In the genomic region with DNA sequence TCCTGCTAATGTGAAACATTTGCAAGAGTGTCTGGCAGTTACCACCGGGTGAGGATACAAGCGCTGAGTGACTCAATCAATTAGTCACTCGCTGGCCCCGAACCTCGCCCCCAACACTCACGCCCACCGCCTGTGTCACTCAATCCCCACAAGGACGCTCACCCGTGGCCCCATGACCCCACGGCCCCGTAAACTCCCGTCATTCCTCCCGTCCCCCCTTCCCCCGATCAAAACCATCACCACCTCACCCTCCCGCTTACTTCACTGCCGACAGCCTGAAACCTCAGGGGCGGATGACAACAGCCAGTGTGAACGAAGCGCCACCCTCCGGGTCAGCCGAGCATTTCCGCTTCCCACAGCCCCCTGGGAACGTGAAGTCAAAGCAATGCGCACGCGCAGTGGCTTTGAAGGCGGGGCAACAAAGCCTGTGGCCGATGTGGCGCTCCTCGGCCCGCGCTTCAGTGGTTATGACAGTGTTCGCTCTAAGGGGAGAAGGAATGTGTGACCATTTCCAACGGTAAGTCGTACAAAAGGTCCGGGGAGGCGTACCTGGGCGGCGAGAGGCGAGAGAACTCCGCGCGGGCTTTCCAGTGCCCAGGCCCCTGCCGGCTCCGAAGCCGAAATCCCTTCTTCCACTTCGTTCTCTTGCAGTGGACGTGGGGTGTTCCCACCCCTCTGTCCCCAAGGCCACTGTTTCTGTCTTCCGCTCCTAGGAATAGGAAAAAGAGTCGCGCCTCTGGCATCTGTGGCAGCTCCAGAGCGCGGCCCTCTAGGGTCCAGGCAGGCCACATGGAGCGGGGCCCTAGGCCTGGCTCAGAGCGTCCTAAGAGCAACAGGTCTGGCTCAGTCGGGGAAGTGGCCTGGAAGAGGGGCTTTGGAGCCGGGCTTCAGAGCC, we compare ENCODE assay signal across 1 cellular context.
TF ChIP-seq lines count a peak whose summit lies in the region.

A gene (minus strand): TSS at position 311 of the 895 bp plus-strand sequence. CDS start 3,334 bp downstream, outside the sequence.

TF ChIP-seq in HepG2, 621 proteins besides CTCF, POLR2A, EP300 and RAD21 (continued from another document and continues in another):
- TF ChIP-seq MBD4 (IDR thresholded peaks at IDR 0.05; ENCODE audit: borderline replicate concordance, low read length) (no peak), MED1 (CRISPR knock-in tag; IDR thresholded peaks at IDR 0.05) (no peak), TGIF2 (CRISPR knock-in tag; IDR thresholded peaks at IDR 0.05) (peak; percentile 43; the same call in 1 of the 2 replicates), TAF1 (CRISPR knock-in tag; IDR thresholded peaks at IDR 0.05) (peak; percentile 65; the same call in 1 of the 2 replicates), SALL1 (CRISPR knock-in tag; IDR thresholded peaks at IDR 0.05) (peak; percentile 67), ZNF33B (CRISPR knock-in tag; IDR thresholded peaks at IDR 0.05) (no peak), ZNF101 (CRISPR knock-in tag; IDR thresholded peaks at IDR 0.05; ENCODE audit: borderline replicate concordance, low read depth) (no peak), ZNF572 (CRISPR knock-in tag; IDR thresholded peaks at IDR 0.05) (no peak), SRF (IDR thresholded peaks at IDR 0.05; ENCODE audit: low read depth, low read length) (no peak), TAF15 (IDR thresholded peaks at IDR 0.05; ENCODE audit: low read depth, low read length, poor library complexity, severe bottlenecking) (no peak), NCOA1 (CRISPR knock-in tag; IDR thresholded peaks at IDR 0.05) (no peak), ZNF121 (CRISPR knock-in tag; IDR thresholded peaks at IDR 0.05) (no peak), ZNF879 (CRISPR knock-in tag; IDR thresholded peaks at IDR 0.05) (0 out of 2 replicates have a peak, but pooled peaks have one; percentile 46), ZBTB38 (CRISPR knock-in tag; IDR thresholded peaks at IDR 0.05) (no peak), HHEX (CRISPR knock-in tag; IDR thresholded peaks at IDR 0.05) (no peak), KAT8 (CRISPR knock-in tag; IDR thresholded peaks at IDR 0.05) (peak; percentile 74), POLR2AphosphoS2 (IDR thresholded peaks at IDR 0.05; ENCODE audit: low read depth, low read length) (no peak), PRMT3 (CRISPR knock-in tag; IDR thresholded peaks at IDR 0.05; ENCODE audit: borderline replicate concordance, low read depth) (no peak), SNAI1 (CRISPR knock-in tag; IDR thresholded peaks at IDR 0.05; ENCODE audit: borderline replicate concordance) (no peak), SALL2 (CRISPR knock-in tag; IDR thresholded peaks at IDR 0.05) (0 out of 2 replicates have a peak, but pooled peaks have one; percentile 20), ZNF235 (CRISPR knock-in tag; IDR thresholded peaks at IDR 0.05; ENCODE audit: borderline replicate concordance) (0 out of 2 replicates have a peak, but pooled peaks have one; percentile 3), ARNTL (CRISPR knock-in tag; IDR thresholded peaks at IDR 0.05) (no peak), ZNF510 (CRISPR knock-in tag; IDR thresholded peaks at IDR 0.05; ENCODE audit: low read depth) (no peak), GATA4 (IDR thresholded peaks at IDR 0.05; ENCODE audit: borderline replicate concordance, low read depth) (no peak), ZNF333 (CRISPR knock-in tag; IDR thresholded peaks at IDR 0.05; ENCODE audit: borderline replicate concordance) (no peak)
- TF ChIP-seq, protein P1, sequence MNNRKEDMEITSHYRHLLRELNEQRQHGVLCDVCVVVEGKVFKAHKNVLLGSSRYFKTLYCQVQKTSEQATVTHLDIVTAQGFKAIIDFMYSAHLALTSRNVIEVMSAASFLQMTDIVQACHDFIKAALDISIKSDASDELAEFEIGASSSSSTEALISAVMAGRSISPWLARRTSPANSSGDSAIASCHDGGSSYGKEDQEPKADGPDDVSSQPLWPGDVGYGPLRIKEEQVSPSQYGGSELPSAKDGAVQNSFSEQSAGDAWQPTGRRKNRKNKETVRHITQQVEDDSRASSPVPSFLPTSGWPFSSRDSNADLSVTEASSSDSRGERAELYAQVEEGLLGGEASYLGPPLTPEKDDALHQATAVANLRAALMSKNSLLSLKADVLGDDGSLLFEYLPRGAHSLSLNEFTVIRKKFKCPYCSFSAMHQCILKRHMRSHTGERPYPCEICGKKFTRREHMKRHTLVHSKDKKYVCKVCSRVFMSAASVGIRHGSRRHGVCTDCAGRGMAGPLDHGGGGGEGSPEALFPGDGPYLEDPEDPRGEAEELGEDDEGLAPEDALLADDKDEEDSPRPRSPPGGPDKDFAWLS (CRISPR knock-in tag; IDR thresholded peaks at IDR 0.05; ENCODE audit: borderline replicate concordance) = no peak
- TF ChIP-seq, protein P2, sequence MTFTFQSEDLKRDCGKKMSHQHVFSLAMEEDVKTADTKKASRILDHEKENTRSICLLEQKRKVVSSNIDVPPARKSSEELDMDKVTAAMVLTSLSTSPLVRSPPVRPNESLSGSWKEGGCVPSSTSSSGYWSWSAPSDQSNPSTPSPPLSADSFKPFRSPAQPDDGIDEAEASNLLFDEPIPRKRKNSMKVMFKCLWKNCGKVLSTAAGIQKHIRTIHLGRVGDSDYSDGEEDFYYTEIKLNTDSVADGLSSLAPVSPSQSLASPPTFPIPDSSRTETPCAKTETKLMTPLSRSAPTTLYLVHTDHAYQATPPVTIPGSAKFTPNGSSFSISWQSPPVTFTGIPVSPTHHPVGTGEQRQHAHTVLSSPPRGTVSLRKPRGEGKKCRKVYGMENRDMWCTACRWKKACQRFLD (CRISPR knock-in tag; IDR thresholded peaks at IDR 0.05; ENCODE audit: borderline replicate concordance) = no peak
- TF ChIP-seq, protein P3, sequence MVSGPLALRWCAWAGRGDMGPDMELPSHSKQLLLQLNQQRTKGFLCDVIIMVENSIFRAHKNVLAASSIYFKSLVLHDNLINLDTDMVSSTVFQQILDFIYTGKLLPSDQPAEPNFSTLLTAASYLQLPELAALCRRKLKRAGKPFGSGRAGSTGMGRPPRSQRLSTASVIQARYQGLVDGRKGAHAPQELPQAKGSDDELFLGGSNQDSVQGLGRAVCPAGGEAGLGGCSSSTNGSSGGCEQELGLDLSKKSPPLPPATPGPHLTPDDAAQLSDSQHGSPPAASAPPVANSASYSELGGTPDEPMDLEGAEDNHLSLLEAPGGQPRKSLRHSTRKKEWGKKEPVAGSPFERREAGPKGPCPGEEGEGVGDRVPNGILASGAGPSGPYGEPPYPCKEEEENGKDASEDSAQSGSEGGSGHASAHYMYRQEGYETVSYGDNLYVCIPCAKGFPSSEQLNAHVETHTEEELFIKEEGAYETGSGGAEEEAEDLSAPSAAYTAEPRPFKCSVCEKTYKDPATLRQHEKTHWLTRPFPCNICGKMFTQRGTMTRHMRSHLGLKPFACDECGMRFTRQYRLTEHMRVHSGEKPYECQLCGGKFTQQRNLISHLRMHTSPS (CRISPR knock-in tag; IDR thresholded peaks at IDR 0.05; ENCODE audit: low read depth) = no peak
- TF ChIP-seq, protein P4, sequence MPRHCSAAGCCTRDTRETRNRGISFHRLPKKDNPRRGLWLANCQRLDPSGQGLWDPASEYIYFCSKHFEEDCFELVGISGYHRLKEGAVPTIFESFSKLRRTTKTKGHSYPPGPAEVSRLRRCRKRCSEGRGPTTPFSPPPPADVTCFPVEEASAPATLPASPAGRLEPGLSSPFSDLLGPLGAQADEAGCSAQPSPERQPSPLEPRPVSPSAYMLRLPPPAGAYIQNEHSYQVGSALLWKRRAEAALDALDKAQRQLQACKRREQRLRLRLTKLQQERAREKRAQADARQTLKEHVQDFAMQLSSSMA (CRISPR knock-in tag; IDR thresholded peaks at IDR 0.05) = no peak
- TF ChIP-seq, protein P5, sequence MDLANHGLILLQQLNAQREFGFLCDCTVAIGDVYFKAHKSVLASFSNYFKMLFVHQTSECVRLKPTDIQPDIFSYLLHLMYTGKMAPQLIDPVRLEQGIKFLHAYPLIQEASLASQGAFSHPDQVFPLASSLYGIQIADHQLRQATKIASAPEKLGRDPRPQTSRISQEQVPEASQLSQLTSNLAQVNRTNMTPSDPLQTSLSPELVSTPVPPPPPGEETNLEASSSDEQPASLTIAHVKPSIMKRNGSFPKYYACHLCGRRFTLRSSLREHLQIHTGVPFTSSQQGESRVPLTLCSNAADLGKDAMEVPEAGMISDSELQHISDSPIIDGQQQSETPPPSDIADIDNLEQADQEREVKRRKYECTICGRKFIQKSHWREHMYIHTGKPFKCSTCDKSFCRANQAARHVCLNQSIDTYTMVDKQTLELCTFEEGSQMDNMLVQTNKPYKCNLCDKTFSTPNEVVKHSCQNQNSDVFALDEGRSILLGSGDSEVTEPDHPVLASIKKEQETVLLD (CRISPR knock-in tag; IDR thresholded peaks at IDR 0.05; ENCODE audit: low read depth) = no peak
- TF ChIP-seq, protein P6, sequence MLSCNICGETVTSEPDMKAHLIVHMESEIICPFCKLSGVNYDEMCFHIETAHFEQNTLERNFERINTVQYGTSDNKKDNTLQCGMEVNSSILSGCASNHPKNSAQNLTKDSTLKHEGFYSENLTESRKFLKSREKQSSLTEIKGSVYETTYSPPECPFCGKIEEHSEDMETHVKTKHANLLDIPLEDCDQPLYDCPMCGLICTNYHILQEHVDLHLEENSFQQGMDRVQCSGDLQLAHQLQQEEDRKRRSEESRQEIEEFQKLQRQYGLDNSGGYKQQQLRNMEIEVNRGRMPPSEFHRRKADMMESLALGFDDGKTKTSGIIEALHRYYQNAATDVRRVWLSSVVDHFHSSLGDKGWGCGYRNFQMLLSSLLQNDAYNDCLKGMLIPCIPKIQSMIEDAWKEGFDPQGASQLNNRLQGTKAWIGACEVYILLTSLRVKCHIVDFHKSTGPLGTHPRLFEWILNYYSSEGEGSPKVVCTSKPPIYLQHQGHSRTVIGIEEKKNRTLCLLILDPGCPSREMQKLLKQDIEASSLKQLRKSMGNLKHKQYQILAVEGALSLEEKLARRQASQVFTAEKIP (CRISPR knock-in tag; IDR thresholded peaks at IDR 0.05; ENCODE audit: borderline replicate concordance) = no peak
- TF ChIP-seq, protein P7, sequence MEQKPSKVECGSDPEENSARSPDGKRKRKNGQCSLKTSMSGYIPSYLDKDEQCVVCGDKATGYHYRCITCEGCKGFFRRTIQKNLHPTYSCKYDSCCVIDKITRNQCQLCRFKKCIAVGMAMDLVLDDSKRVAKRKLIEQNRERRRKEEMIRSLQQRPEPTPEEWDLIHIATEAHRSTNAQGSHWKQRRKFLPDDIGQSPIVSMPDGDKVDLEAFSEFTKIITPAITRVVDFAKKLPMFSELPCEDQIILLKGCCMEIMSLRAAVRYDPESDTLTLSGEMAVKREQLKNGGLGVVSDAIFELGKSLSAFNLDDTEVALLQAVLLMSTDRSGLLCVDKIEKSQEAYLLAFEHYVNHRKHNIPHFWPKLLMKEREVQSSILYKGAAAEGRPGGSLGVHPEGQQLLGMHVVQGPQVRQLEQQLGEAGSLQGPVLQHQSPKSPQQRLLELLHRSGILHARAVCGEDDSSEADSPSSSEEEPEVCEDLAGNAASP (CRISPR knock-in tag; IDR thresholded peaks at IDR 0.05; ENCODE audit: borderline replicate concordance) = no peak
- TF ChIP-seq, protein P8, sequence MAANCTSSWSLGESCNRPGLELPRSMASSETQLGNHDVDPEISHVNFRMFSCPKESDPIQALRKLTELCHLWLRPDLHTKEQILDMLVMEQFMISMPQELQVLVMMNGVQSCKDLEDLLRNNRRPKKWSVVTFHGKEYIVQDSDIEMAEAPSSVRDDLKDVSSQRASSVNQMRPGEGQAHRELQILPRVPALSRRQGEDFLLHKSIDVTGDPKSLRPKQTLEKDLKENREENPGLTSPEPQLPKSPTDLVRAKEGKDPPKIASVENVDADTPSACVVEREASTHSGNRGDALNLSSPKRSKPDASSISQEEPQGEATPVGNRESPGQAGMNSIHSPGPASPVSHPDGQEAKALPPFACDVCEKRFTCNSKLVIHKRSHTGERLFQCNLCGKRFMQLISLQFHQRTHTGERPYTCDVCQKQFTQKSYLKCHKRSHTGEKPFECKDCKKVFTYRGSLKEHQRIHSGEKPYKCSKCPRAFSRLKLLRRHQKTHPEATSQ (CRISPR knock-in tag; IDR thresholded peaks at IDR 0.05; ENCODE audit: borderline replicate concordance) = no peak
- TF ChIP-seq, protein P9, sequence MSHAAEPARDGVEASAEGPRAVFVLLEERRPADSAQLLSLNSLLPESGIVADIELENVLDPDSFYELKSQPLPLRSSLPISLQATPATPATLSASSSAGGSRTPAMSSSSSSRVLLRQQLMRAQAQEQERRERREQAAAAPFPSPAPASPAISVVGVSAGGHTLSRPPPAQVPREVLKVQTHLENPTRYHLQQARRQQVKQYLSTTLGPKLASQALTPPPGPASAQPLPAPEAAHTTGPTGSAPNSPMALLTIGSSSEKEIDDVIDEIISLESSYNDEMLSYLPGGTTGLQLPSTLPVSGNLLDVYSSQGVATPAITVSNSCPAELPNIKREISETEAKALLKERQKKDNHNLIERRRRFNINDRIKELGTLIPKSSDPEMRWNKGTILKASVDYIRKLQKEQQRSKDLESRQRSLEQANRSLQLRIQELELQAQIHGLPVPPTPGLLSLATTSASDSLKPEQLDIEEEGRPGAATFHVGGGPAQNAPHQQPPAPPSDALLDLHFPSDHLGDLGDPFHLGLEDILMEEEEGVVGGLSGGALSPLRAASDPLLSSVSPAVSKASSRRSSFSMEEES (CRISPR knock-in tag; IDR thresholded peaks at IDR 0.05) = no peak
- TF ChIP-seq, protein P10, sequence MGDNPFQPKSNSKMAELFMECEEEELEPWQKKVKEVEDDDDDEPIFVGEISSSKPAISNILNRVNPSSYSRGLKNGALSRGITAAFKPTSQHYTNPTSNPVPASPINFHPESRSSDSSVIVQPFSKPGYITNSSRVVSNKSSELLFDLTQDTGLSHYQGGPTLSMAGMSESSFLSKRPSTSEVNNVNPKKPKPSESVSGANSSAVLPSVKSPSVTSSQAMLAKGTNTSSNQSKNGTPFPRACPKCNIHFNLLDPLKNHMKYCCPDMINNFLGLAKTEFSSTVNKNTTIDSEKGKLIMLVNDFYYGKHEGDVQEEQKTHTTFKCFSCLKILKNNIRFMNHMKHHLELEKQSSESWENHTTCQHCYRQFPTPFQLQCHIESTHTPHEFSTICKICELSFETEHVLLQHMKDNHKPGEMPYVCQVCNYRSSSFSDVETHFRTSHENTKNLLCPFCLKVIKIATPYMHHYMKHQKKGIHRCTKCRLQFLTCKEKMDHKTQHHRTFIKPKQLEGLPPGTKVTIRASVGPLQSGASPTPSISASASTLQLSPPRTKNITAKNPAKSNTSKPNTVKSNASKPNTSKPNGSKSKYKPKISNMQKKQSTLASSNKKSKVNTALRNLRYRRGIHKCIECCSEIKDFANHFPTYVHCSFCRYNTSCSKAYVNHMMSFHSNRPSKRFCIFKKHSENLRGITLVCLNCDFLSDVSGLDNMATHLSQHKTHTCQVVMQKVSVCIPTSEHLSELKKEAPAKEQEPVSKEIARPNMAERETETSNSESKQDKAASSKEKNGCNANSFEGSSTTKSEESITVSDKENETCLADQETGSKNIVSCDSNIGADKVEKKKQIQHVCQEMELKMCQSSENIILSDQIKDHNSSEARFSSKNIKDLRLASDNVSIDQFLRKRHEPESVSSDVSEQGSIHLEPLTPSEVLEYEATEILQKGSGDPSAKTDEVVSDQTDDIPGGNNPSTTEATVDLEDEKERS (CRISPR knock-in tag; IDR thresholded peaks at IDR 0.05) = 0 out of 2 replicates have a peak, but pooled peaks have one; percentile 46
- TF ChIP-seq, protein P11, sequence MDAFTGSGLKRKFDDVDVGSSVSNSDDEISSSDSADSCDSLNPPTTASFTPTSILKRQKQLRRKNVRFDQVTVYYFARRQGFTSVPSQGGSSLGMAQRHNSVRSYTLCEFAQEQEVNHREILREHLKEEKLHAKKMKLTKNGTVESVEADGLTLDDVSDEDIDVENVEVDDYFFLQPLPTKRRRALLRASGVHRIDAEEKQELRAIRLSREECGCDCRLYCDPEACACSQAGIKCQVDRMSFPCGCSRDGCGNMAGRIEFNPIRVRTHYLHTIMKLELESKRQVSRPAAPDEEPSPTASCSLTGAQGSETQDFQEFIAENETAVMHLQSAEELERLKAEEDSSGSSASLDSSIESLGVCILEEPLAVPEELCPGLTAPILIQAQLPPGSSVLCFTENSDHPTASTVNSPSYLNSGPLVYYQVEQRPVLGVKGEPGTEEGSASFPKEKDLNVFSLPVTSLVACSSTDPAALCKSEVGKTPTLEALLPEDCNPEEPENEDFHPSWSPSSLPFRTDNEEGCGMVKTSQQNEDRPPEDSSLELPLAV (CRISPR knock-in tag; conservative IDR thresholded peaks at IDR 0.05; ENCODE audit: low read depth) = no peak
